Comparison of ENCODE assay signal across 8 cellular contexts in genomic region chr2:10407841-10408648, GRCh38. TPM values are rescaled to one million over a fixed set of nuclear protein-coding genes. Genes with fewer than 3 reads are reported as not detected.
A peak's percentile ranks its signal among the peaks of the same experiment; 100 is the strongest.
DNase-seq lines count a peak whose midpoint lies in the region; ATAC-seq and TF ChIP-seq lines count a peak whose summit lies in the region.

No MANE protein-coding gene starts in this region.

- H3K36me3 ChIP-seq in Loucy (ENCODE audit: insufficient read depth, low read length) (peaks cover 22% of the 10 kb centered on the region; the same call in 1 of the 2 replicates), mucosa of stomach (ENCODE audit: control insufficient read depth, insufficient read depth, low read length) (peaks cover 10% of the 10 kb centered on the region), suprapubic skin (no peaks in the 10 kb centered on the region)

- TF ChIP-seq CTCF in Calu3 (IDR thresholded peaks at IDR 0.05; ENCODE audit: unreplicated experiment) (no peak), Loucy (conservative IDR thresholded peaks at IDR 0.05; ENCODE audit: low read length) (no peak), suprapubic skin (IDR thresholded peaks at IDR 0.05) (no peak)

- peaks cover 36% of the 10 kb centered on the region for H3K36me3 Mint-ChIP-seq in Calu3 (ENCODE audit: insufficient read depth, unreplicated experiment)
- H3K36me3 Mint-ChIP-seq in dendritic cell treated with granulocyte-macrophage colony-stimulating factor and Interleukin-4, amounts not matched to agents 40 ng/mL and 50 ng/mL, for 4 days (ENCODE audit: low read depth), result peaks cover 58% of the 10 kb centered on the region

- no peaks in the 10 kb centered on the region for H3K9me3 ChIP-seq in Loucy (ENCODE audit: insufficient read depth, low read depth, low read length)
- no peaks in the 10 kb centered on the region for H3K9me3 ChIP-seq in mucosa of stomach (ENCODE audit: control insufficient read depth, low read length)
- H3K9me3 ChIP-seq in suprapubic skin, result no peaks in the 10 kb centered on the region

- no peaks in the 10 kb centered on the region for H3K27me3 Mint-ChIP-seq in Calu3 (ENCODE audit: unreplicated experiment)
- peaks cover 11% of the 10 kb centered on the region for H3K27me3 Mint-ChIP-seq in dendritic cell treated with granulocyte-macrophage colony-stimulating factor and Interleukin-4, amounts not matched to agents 40 ng/mL and 50 ng/mL, for 4 days

- CTCF ChIA-PET in Calu3 (lab: Charles Lee), result interaction anchor here (0.6 to 4.0 kb wide), 23 partner anchors 12 to 336 kb away, joined by 3 to 41 read pairs (median 5); partner anchors contain the start of gene HPCAL1

- peak overlapping the region; percentile 62 for H3K27ac ChIP-seq in suprapubic skin

- peak; percentile 77 for DNase-seq in Calu3
- peak in 1 of 2 donors; percentile 86 for DNase-seq in suprapubic skin (ENCODE audit: low spot score in 2 of 2)
- DNase-seq in COR-L47 (lab: John Stamatoyannopoulos, UW), result no peak

- peak overlapping the region; percentile 91 for H3K27ac Mint-ChIP-seq in Calu3 (ENCODE audit: unreplicated experiment)
- H3K27ac Mint-ChIP-seq in dendritic cell treated with granulocyte-macrophage colony-stimulating factor and Interleukin-4, amounts not matched to agents 40 ng/mL and 50 ng/mL, for 4 days, result peak overlapping the region; percentile 59

- TF ChIP-seq EP300 in suprapubic skin (IDR thresholded peaks at IDR 0.05), result no peak

- no peaks in the 10 kb centered on the region for H3F3A ChIP-seq in Loucy (ENCODE audit: low read depth)

- H3K9ac ChIP-seq in Loucy (ENCODE audit: low read depth, low read length, poor library complexity, severe bottlenecking) (peak overlapping the region; percentile 39), mucosa of stomach (ENCODE audit: low read length) (peak overlapping the region; percentile 60)

- H4K20me1 ChIP-seq in Loucy (ENCODE audit: insufficient read depth, low read length, poor library complexity, severe bottlenecking), result no peaks in the 10 kb centered on the region

- H3K4me3 Mint-ChIP-seq in Calu3 (ENCODE audit: low read depth, unreplicated experiment), result peak overlapping the region; percentile 61
- H3K4me3 Mint-ChIP-seq in dendritic cell treated with granulocyte-macrophage colony-stimulating factor and Interleukin-4, amounts not matched to agents 40 ng/mL and 50 ng/mL, for 4 days, result no peak overlapping the region

- TF ChIP-seq POLR2A in suprapubic skin (IDR thresholded peaks at IDR 0.05), result no peak

- BruUV-seq in Calu3 (replicated peaks; lab: Mats Ljungman, UMichigan), result no TSS peak

- no peaks in the 10 kb centered on the region for H3K27me3 ChIP-seq in Loucy (ENCODE audit: insufficient read depth, low read length, poor library complexity, severe bottlenecking)
- H3K27me3 ChIP-seq in mucosa of stomach (ENCODE audit: control insufficient read depth, insufficient read depth, low read length), result no peaks in the 10 kb centered on the region
- H3K27me3 ChIP-seq in suprapubic skin, result no peaks in the 10 kb centered on the region

- peak overlapping the region; percentile 54 for H3K4me2 ChIP-seq in Loucy (ENCODE audit: low read depth, low read length, poor library complexity, severe bottlenecking)

- H3K9me2 ChIP-seq in Loucy (replicated peaks; ENCODE audit: low read depth, low read length), result no peaks in the 10 kb centered on the region

- no peak overlapping the region for H2AFZ ChIP-seq in Loucy (ENCODE audit: low read length)

- no peaks in the 10 kb centered on the region for H3K9me3 Mint-ChIP-seq in Calu3 (ENCODE audit: low read depth, unreplicated experiment)
- H3K9me3 Mint-ChIP-seq in dendritic cell treated with granulocyte-macrophage colony-stimulating factor and Interleukin-4, amounts not matched to agents 40 ng/mL and 50 ng/mL, for 4 days, result peaks cover 5% of the 10 kb centered on the region

- H3K4me1 ChIP-seq in Loucy (ENCODE audit: insufficient read depth, low read length, poor library complexity, severe bottlenecking), result peaks cover 22% of the 10 kb centered on the region
- peaks cover 57% of the 10 kb centered on the region for H3K4me1 ChIP-seq in mucosa of stomach (ENCODE audit: control insufficient read depth, insufficient read depth, low read length)
- peaks cover 65% of the 10 kb centered on the region for H3K4me1 ChIP-seq in suprapubic skin

- intact Hi-C loops in Calu3 (cut with micrococcal nuclease; ENCODE audit: unreplicated experiment), result loop anchor here (5.0 kb wide), 2 partner anchors 106 to 281 kb away; partner anchors contain the start of gene HPCAL1
- intact Hi-C loops in dendritic cell treated with granulocyte-macrophage colony-stimulating factor and Interleukin-4, amounts not matched to agents 40 ng/mL and 50 ng/mL, for 4 days (cut with micrococcal nuclease), result loop anchor here (1.0 to 10.0 kb wide), 3 partner anchors 8 to 103 kb away; partner anchors contain the start of gene HPCAL1

- WGBS in suprapubic skin, result 46% methylated on average over 11 of the region's 11 CpGs

- peaks cover 12% of the 10 kb centered on the region; the same call in 1 of the 2 replicates for H3K79me2 ChIP-seq in Loucy (ENCODE audit: insufficient read depth, low read length)

- H3K4me1 Mint-ChIP-seq in Calu3 (ENCODE audit: low read depth, unreplicated experiment), result peaks cover 55% of the 10 kb centered on the region
- H3K4me1 Mint-ChIP-seq in dendritic cell treated with granulocyte-macrophage colony-stimulating factor and Interleukin-4, amounts not matched to agents 40 ng/mL and 50 ng/mL, for 4 days (ENCODE audit: low read depth), result peaks cover 90% of the 10 kb centered on the region

- H3K4me3 ChIP-seq in Loucy (ENCODE audit: low read length, poor library complexity, severe bottlenecking), result no peak overlapping the region
- H3K4me3 ChIP-seq in mucosa of stomach (ENCODE audit: low read length), result peak overlapping the region; percentile 42
- H3K4me3 ChIP-seq in suprapubic skin, result peak overlapping the region; percentile 22

- peak; percentile 45 for ATAC-seq in GM21619 (IDR thresholded peaks at IDR 0.05; ENCODE audit: unreplicated experiment)
- ATAC-seq in activated CD4-positive, CD25-positive, alpha-beta regulatory T cell treated with anti-CD3 and anti-CD28 coated beads, Interleukin-2, amount 50 U/mL, for 24 hours, result peak; percentile 87 to 88

RNA-seq across cellular contexts. Expression of gene ODC1, which starts 40.1 kb away (rescaled TPM):
- total RNA-seq in Calu3 (2022) (78.4 and 85.7 TPM in 2 replicates), suprapubic skin (10 to 100 TPM; 16.5 to 76.6 (median 40.8) TPM)
